ENCODE assay signal across 21 cellular contexts in genomic region chr17:39352511-39352910, GRCh38. TPM values are rescaled to one million over a fixed set of nuclear protein-coding genes. Genes with fewer than 3 reads are reported as not detected.
DNase-seq lines count a peak whose midpoint lies in the region; ATAC-seq and TF ChIP-seq lines count a peak whose summit lies in the region.
"Had no signal": no experiment of that assay in that cellular context is flagged by ENCODE, and none has a peak within 500 bp of the region (broad histone marks: within the 10 kb centered on the region; RNA-seq: fewer than 3 reads in every experiment).

No MANE protein-coding gene starts in this region.

- H3K36me3 Mint-ChIP-seq in MCF 10A (ENCODE audit: insufficient read depth, unreplicated experiment) (no peaks in the 10 kb centered on the region), T-helper 17 cell (ENCODE audit: low read depth) (peaks cover 2% of the 10 kb centered on the region)

- H3K4me3 Mint-ChIP-seq in MCF 10A (ENCODE audit: unreplicated experiment) (no peak overlapping the region), T-helper 17 cell (no peak overlapping the region)
- H3K4me3 Mint-ChIP-seq: activated T-helper 17 cell treated with anti-CD3 and anti-CD28 coated beads, Interleukin-2, amount 50 U/mL, for 72 hours; CD8-positive, alpha-beta T cell; stimulated activated naive CD8-positive, alpha-beta T cell treated with anti-CD3 and anti-CD28 coated beads, Interleukin-15, amount 100 ng/mL, for 72 hours had no signal

- 0 out of 2 replicates have a peak, but pooled peaks have one; percentile 6 for TF ChIP-seq RAD21 in Ishikawa (IDR thresholded peaks at IDR 0.05; ENCODE audit: low read depth)

- BruUV-seq in MCF 10A (replicated peaks; lab: Mats Ljungman, UMichigan), result no TSS peak

- no peak overlapping the region for H3K27ac Mint-ChIP-seq in MCF 10A (ENCODE audit: low read depth, unreplicated experiment)
- H3K27ac Mint-ChIP-seq in T-helper 17 cell, result peak overlapping the region; percentile 71
- H3K27ac Mint-ChIP-seq: activated T-helper 17 cell treated with anti-CD3 and anti-CD28 coated beads, Interleukin-2, amount 50 U/mL, for 72 hours; CD8-positive, alpha-beta T cell; stimulated activated naive CD8-positive, alpha-beta T cell treated with anti-CD3 and anti-CD28 coated beads, Interleukin-15, amount 100 ng/mL, for 72 hours had no signal

- intact Hi-C loops in MCF 10A (cut with micrococcal nuclease) (loop anchor here (2.0 kb wide), 1 partner anchor 82 kb away; no protein-coding TSS in a partner anchor), breast epithelium (cut with DNase I; ENCODE audit: low total_unique reads) (no loop called here), right lobe of liver (cut with DNase I) (no loop called here), psoas muscle (cut with DNase I) (no loop called here), thyroid gland (cut with DNase I) (no loop called here)

- CTCF ChIA-PET in MCF 10A (lab: Yijun Ruan, JAX), result interaction anchor here (0.6 to 1.0 kb wide), 4 partner anchors 70 to 588 kb away, joined by 3 to 4 read pairs (median 3); no protein-coding TSS in a partner anchor

- H3K9me3 Mint-ChIP-seq in MCF 10A (ENCODE audit: unreplicated experiment), result no peaks in the 10 kb centered on the region
- H3K9me3 Mint-ChIP-seq: activated T-helper 17 cell treated with anti-CD3 and anti-CD28 coated beads, Interleukin-2, amount 50 U/mL, for 72 hours; CD8-positive, alpha-beta T cell; stimulated activated naive CD8-positive, alpha-beta T cell treated with anti-CD3 and anti-CD28 coated beads, Interleukin-15, amount 100 ng/mL, for 72 hours had no signal

- DNase-seq in MCF 10A (ENCODE audit: unreplicated experiment), result no peak
- DNase-seq in breast epithelium (ENCODE audit: low spot score in 2 of 2), result no peak
- DNase-seq in T-helper 17 cell, result no peak
- DNase-seq in right lobe of liver, result no peak
- DNase-seq in CD1c-positive myeloid dendritic cell (ENCODE audit: extremely low spot score), result no peak
- no peak for DNase-seq in psoas muscle
- no peak for DNase-seq in thyroid gland
- DNase-seq: CD8-positive, alpha-beta T cell; DND-41; glutamatergic neuron; NCI-H187 treated with DMSO at 0.1 percent for 48 hours; NCI-H510A; ovary; stimulated activated CD4-positive, alpha-beta T cell treated with anti-CD3 and anti-CD28 coated beads, Interleukin-1b, Interleukin-23, amount 100 ng/mL, for 48 hours; stimulated activated naive CD8-positive, alpha-beta T cell treated with anti-CD3 and anti-CD28 coated beads, Interleukin-15, amount 100 ng/mL, for 72 hours; T1000; upper lobe of right lung had no signal

- H3K27me3 Mint-ChIP-seq in MCF 10A (ENCODE audit: insufficient read depth, unreplicated experiment) (no peaks in the 10 kb centered on the region), T-helper 17 cell (no peaks in the 10 kb centered on the region)
- H3K27me3 Mint-ChIP-seq: activated T-helper 17 cell treated with anti-CD3 and anti-CD28 coated beads, Interleukin-2, amount 50 U/mL, for 72 hours; stimulated activated naive CD8-positive, alpha-beta T cell treated with anti-CD3 and anti-CD28 coated beads, Interleukin-15, amount 100 ng/mL, for 72 hours had no signal

- no peaks in the 10 kb centered on the region for H3K27me3 ChIP-seq in breast epithelium
- H3K27me3 ChIP-seq in right lobe of liver, result no peaks in the 10 kb centered on the region
- no peaks in the 10 kb centered on the region for H3K27me3 ChIP-seq in psoas muscle (ENCODE audit: insufficient read depth in 3 of 3, low read length in 2 of 3)
- H3K27me3 ChIP-seq in thyroid gland, result no peaks in the 10 kb centered on the region
- H3K27me3 ChIP-seq: esophagus muscularis mucosa, ovary, SJSA1, upper lobe of right lung had no signal

- no peak for TF ChIP-seq EP300 in Ishikawa (IDR thresholded peaks at IDR 0.05; ENCODE audit: borderline replicate concordance)

- no peak overlapping the region for H3K4me3 ChIP-seq in breast epithelium
- no peak overlapping the region for H3K4me3 ChIP-seq in right lobe of liver
- H3K4me3 ChIP-seq in psoas muscle, result no peak overlapping the region
- no peak overlapping the region for H3K4me3 ChIP-seq in thyroid gland (replicated peaks in 1 of 3)
- H3K4me3 ChIP-seq: esophagus muscularis mucosa, ovary, SJSA1, upper lobe of right lung had no signal

- ATAC-seq in T-helper 17 cell (no peak), right lobe of liver (peak in 2 of 4 donors; percentile 38 to 64), psoas muscle (no peak)
- ATAC-seq: activated T-helper 17 cell treated with anti-CD3 and anti-CD28 coated beads, Interleukin-2, amount 50 U/mL, for 72 hours; CD8-positive, alpha-beta T cell; stimulated activated naive CD8-positive, alpha-beta T cell treated with anti-CD3 and anti-CD28 coated beads, Interleukin-15, amount 100 ng/mL, for 72 hours; upper lobe of right lung had no signal

- H3K4me1 Mint-ChIP-seq in MCF 10A (ENCODE audit: insufficient read depth, unreplicated experiment), result no peaks in the 10 kb centered on the region
- H3K4me1 Mint-ChIP-seq in T-helper 17 cell, result peaks cover 13% of the 10 kb centered on the region
- H3K4me1 Mint-ChIP-seq: activated T-helper 17 cell treated with anti-CD3 and anti-CD28 coated beads, Interleukin-2, amount 50 U/mL, for 72 hours; stimulated activated naive CD8-positive, alpha-beta T cell treated with anti-CD3 and anti-CD28 coated beads, Interleukin-15, amount 100 ng/mL, for 72 hours had no signal

- TF ChIP-seq POLR2A in breast epithelium (IDR thresholded peaks at IDR 0.05) (no peak), right lobe of liver (IDR thresholded peaks at IDR 0.05) (no peak), thyroid gland (IDR thresholded peaks at IDR 0.05) (no peak)

- H3K27ac ChIP-seq in breast epithelium (no peak overlapping the region), right lobe of liver (no peak overlapping the region), psoas muscle (no peak overlapping the region), thyroid gland (no peak overlapping the region)
- H3K27ac ChIP-seq: esophagus muscularis mucosa, ovary, SJSA1, upper lobe of right lung had no signal

- POLR2A ChIA-PET in MCF 10A (lab: Yijun Ruan, JAX), result interaction anchor here (1.0 to 1.5 kb wide), 2 partner anchors 11 to 47 kb away, joined by 3 to 5 read pairs; no protein-coding TSS in a partner anchor

- H3K4me1 ChIP-seq in breast epithelium, result no peaks in the 10 kb centered on the region
- H3K4me1 ChIP-seq in right lobe of liver, result peaks cover 0 to 14% (median 0%) of the 10 kb centered on the region in 4 donors
- peaks cover 6% of the 10 kb centered on the region for H3K4me1 ChIP-seq in psoas muscle
- no peaks in the 10 kb centered on the region for H3K4me1 ChIP-seq in thyroid gland
- H3K4me1 ChIP-seq: SJSA1, upper lobe of right lung had no signal

- H3K9me3 ChIP-seq in breast epithelium (no peaks in the 10 kb centered on the region), T-helper 17 cell (ENCODE audit: control insufficient read depth, low read length, poor library complexity, severe bottlenecking) (no peaks in the 10 kb centered on the region), right lobe of liver (no peaks in the 10 kb centered on the region), psoas muscle (no peaks in the 10 kb centered on the region), thyroid gland (no peaks in the 10 kb centered on the region)
- H3K9me3 ChIP-seq: esophagus muscularis mucosa, ovary, SJSA1, upper lobe of right lung had no signal

- TF ChIP-seq CTCF in MCF 10A (IDR thresholded peaks at IDR 0.05; ENCODE audit: unreplicated experiment), result peak; percentile 6
- TF ChIP-seq CTCF in breast epithelium (IDR thresholded peaks at IDR 0.05), result no peak
- TF ChIP-seq CTCF in right lobe of liver (IDR thresholded peaks at IDR 0.05), result peak in 3 of 4 donors; percentile 15 to 20 (median 17)
- TF ChIP-seq CTCF in psoas muscle (IDR thresholded peaks at IDR 0.05), result no peak
- peak in 1 of 6 experiments; percentile 10 for TF ChIP-seq CTCF in thyroid gland (IDR thresholded peaks at IDR 0.05)

- H3K36me3 ChIP-seq in breast epithelium, result no peaks in the 10 kb centered on the region
- H3K36me3 ChIP-seq in right lobe of liver, result no peaks in the 10 kb centered on the region
- H3K36me3 ChIP-seq in psoas muscle (ENCODE audit: insufficient read depth in 1 of 2, low read depth in 1 of 2), result no peaks in the 10 kb centered on the region
- H3K36me3 ChIP-seq in thyroid gland, result no peaks in the 10 kb centered on the region
- H3K36me3 ChIP-seq: esophagus muscularis mucosa, ovary, SJSA1, upper lobe of right lung had no signal

- 59% methylated on average over 4 of the region's 4 CpGs for WGBS in right lobe of liver (ENCODE audit: insufficient coverage, low coverage, low lambda C conversion rate, missing lambda C conversion rate)
- 65 to 75% (median 70%) methylated on average over 4 of the region's 4 CpGs for WGBS in psoas muscle, 3 donors
- WGBS in thyroid gland, 2 donors, result 79 to 81% methylated on average over 4 of the region's 4 CpGs

TF ChIP-seq in Ishikawa, 13 proteins besides CTCF, POLR2A, EP300 and RAD21:
- TF ChIP-seq TAF1 (IDR thresholded peaks at IDR 0.05; ENCODE audit: low read depth) (no peak), NFIC (IDR thresholded peaks at IDR 0.05) (no peak)

RNA-seq across cellular contexts. Expression of gene FBXL20, which starts 48.9 kb away (rescaled TPM):
- 13.4 and 16.2 TPM in 2 replicates for total RNA-seq in MCF 10A (2022)
- total RNA-seq in breast epithelium, result 10 to 100 TPM; 17.0 to 33.1 (median 25.3) TPM
- 10 to 100 TPM; 23.4 to 30.4 TPM for total RNA-seq in T-helper 17 cell
- 1 to 10 TPM; 6.0 to 9.8 (median 8.5) TPM for total RNA-seq in right lobe of liver
- total RNA-seq in psoas muscle, result 1 to 10 TPM; 8.0 to 8.7 (median 8.2) TPM
- 1 to 10 TPM in 2 of 3 donors, under 1 TPM in 1; 0.89 to 3.7 (median 3.0) TPM for polyA plus RNA-seq in psoas muscle
- 10 to 100 TPM; 17.2 to 27.7 (median 22.2) TPM for total RNA-seq in thyroid gland

Comparison
In these comparisons a context has a peak if more than half of its experiments do, and no peak if none do; other contexts are left out.
1. CTCF ChIP-seq: peak in MCF 10A (single experiment) and right lobe of liver (3 of 4); none in breast epithelium (0 of 3) and psoas muscle (single experiment).